1 cellular context compared by ENCODE assay signal in genomic region chr11:31786996-31787685, GRCh38.
TF ChIP-seq lines count a peak whose summit lies in the region.

No MANE protein-coding gene starts in this region.

TF ChIP-seq in WTC11, 78 proteins besides CTCF, POLR2A, EP300 and RAD21:
- TF ChIP-seq ATF2 (CRISPR knock-in tag; IDR thresholded peaks at IDR 0.05; ENCODE audit: borderline replicate concordance, low read depth) (no peak), NFATC4 (CRISPR knock-in tag; IDR thresholded peaks at IDR 0.05) (no peak), ZNF317 (CRISPR knock-in tag; IDR thresholded peaks at IDR 0.05; ENCODE audit: borderline replicate concordance, low read depth) (no peak), IRF2 (CRISPR knock-in tag; IDR thresholded peaks at IDR 0.05; ENCODE audit: borderline replicate concordance, low read depth) (no peak), ZNF219 (CRISPR knock-in tag; IDR thresholded peaks at IDR 0.05; ENCODE audit: borderline replicate concordance) (no peak), AR (CRISPR knock-in tag; IDR thresholded peaks at IDR 0.05) (no peak), MYBL2 (CRISPR knock-in tag; IDR thresholded peaks at IDR 0.05) (no peak), NR1H2 (CRISPR knock-in tag; IDR thresholded peaks at IDR 0.05) (no peak), SP1 (CRISPR knock-in tag; conservative IDR thresholded peaks at IDR 0.05) (no peak), ERG (CRISPR knock-in tag; IDR thresholded peaks at IDR 0.05) (no peak)
